Comparison of ENCODE assay signal across 25 cellular contexts in genomic region chr1:185342672-185343259, GRCh38. TPM values are rescaled to one million over a fixed set of nuclear protein-coding genes. Genes with fewer than 3 reads are reported as not detected.
DNase-seq lines count a peak whose midpoint lies in the region; ATAC-seq lines count a peak whose summit lies in the region.
"Had no signal": no experiment of that assay in that cellular context is flagged by ENCODE, and none has a peak within 500 bp of the region (broad histone marks: within the 10 kb centered on the region; RNA-seq: fewer than 3 reads in every experiment).

No MANE protein-coding gene starts in this region.

- no peak overlapping the region for H3K4me3 ChIP-seq in mesendoderm (ENCODE audit: low read length)
- H3K4me3 ChIP-seq: BLaER1, GM23248, HAP-1 had no signal

- H3K9me3 ChIP-seq in T-helper 17 cell (ENCODE audit: control insufficient read depth, low read length, poor library complexity, severe bottlenecking), result no peaks in the 10 kb centered on the region
- H3K9me3 ChIP-seq: BLaER1, Caco-2, HAP-1 had no signal

- H3K23ac ChIP-seq in mesendoderm (ENCODE audit: low read length), result no peak overlapping the region

- no peak overlapping the region for H3K4ac ChIP-seq in mesendoderm (ENCODE audit: low read depth, low read length)

- no peak overlapping the region for H2BK5ac ChIP-seq in mesendoderm (ENCODE audit: low read length)

- peak overlapping the region; percentile 45 for H2BK120ac ChIP-seq in mesendoderm (ENCODE audit: low read depth, low read length)

- H3K36me3 ChIP-seq in mesendoderm (ENCODE audit: control insufficient read depth, insufficient read depth, low read length), result no peaks in the 10 kb centered on the region
- H3K36me3 ChIP-seq: BLaER1, HAP-1 had no signal

- H3K79me2 ChIP-seq in mesendoderm (ENCODE audit: control insufficient read depth, insufficient read depth, low read length), result no peaks in the 10 kb centered on the region

- H2BK15ac ChIP-seq in mesendoderm (replicated peaks; ENCODE audit: low read depth), result no peak overlapping the region

- no peak overlapping the region for H3K56ac ChIP-seq in mesendoderm (ENCODE audit: low read length)

- no peak overlapping the region for H3K4me3 Mint-ChIP-seq in T-helper 17 cell
- H3K4me3 Mint-ChIP-seq in activated T-cell treated with anti-CD3 and anti-CD28 coated beads, Interleukin-2, amount 50 U/mL, for 72 hours, result no peak overlapping the region
- H3K4me3 Mint-ChIP-seq: CD4-positive, alpha-beta T cell had no signal

- peaks cover 0 to 3% of the 10 kb centered on the region in 2 donors for H3K9me3 Mint-ChIP-seq in activated T-cell treated with anti-CD3 and anti-CD28 coated beads, Interleukin-2, amount 50 U/mL, for 72 hours
- H3K9me3 Mint-ChIP-seq: CD4-positive, alpha-beta T cell had no signal

- H4K8ac ChIP-seq in mesendoderm (ENCODE audit: low read depth, low read length), result no peak overlapping the region

- H3K27me3 Mint-ChIP-seq in T-helper 17 cell, result no peaks in the 10 kb centered on the region
- H3K27me3 Mint-ChIP-seq in activated T-cell treated with anti-CD3 and anti-CD28 coated beads, Interleukin-2, amount 50 U/mL, for 72 hours (ENCODE audit: low read depth), result no peaks in the 10 kb centered on the region
- H3K27me3 Mint-ChIP-seq: CD4-positive, alpha-beta T cell had no signal

- H3K79me1 ChIP-seq in mesendoderm (ENCODE audit: low read length), result no peaks in the 10 kb centered on the region

- no peak overlapping the region for H4K5ac ChIP-seq in mesendoderm (ENCODE audit: low read length)

- WGBS in mesendoderm (ENCODE audit: extremely low coverage, insufficient coverage, low lambda C conversion rate), result no CpG with 5 or more reads among the region's 3 CpGs

- peak overlapping the region; percentile 84 for H3K18ac ChIP-seq in mesendoderm (ENCODE audit: low read length)

- no peak overlapping the region for H3K4me2 ChIP-seq in mesendoderm (ENCODE audit: low read length)
- H3K4me2 ChIP-seq: BLaER1 had no signal

- peaks cover 30% of the 10 kb centered on the region for H3K4me1 Mint-ChIP-seq in T-helper 17 cell
- H3K4me1 Mint-ChIP-seq in activated T-cell treated with anti-CD3 and anti-CD28 coated beads, Interleukin-2, amount 50 U/mL, for 72 hours (ENCODE audit: low read depth), result peaks cover 24% of the 10 kb centered on the region

- no peak overlapping the region for H3K27ac Mint-ChIP-seq in T-helper 17 cell
- no peak overlapping the region for H3K27ac Mint-ChIP-seq in activated T-cell treated with anti-CD3 and anti-CD28 coated beads, Interleukin-2, amount 50 U/mL, for 72 hours
- H3K27ac Mint-ChIP-seq: CD4-positive, alpha-beta T cell had no signal

- peak; percentile 34 for DNase-seq in DMS53 (lab: John Stamatoyannopoulos, UW)
- DNase-seq in DMS53 treated with DMSO at 0.1 percent for 48 hours (lab: John Stamatoyannopoulos, UW; ENCODE audit: unreplicated experiment), result no peak
- no peak for DNase-seq in mesendoderm
- no peak for DNase-seq in H4 (ENCODE audit: low spot score)
- DNase-seq in T-helper 17 cell, result no peak
- no peak for DNase-seq in activated T-cell treated with anti-CD3 and anti-CD28 coated beads, Interleukin-2, amount 50 U/mL, for 72 hours
- no peak for DNase-seq in dedifferentiated amniotic fluid mesenchymal stem cell (ENCODE audit: extremely low spot score)
- DNase-seq: ACHN; Caco-2; CD4-positive, alpha-beta T cell; GM23248; KG1; NCI-H1105; NCI-H146; NCI-H2029 treated with DMSO at 0.1 percent for 48 hours; NCI-H226; NCI-H524; NCI-H774; NK-92 treated with Interleukin-12 subunit alpha and Interleukin-12 subunit beta, amount 100 ng/mL, for 24 hours had no signal

- H3K36me3 Mint-ChIP-seq in T-helper 17 cell (ENCODE audit: low read depth), result no peaks in the 10 kb centered on the region
- no peaks in the 10 kb centered on the region for H3K36me3 Mint-ChIP-seq in activated T-cell treated with anti-CD3 and anti-CD28 coated beads, Interleukin-2, amount 50 U/mL, for 72 hours (ENCODE audit: insufficient read depth in 2 of 2)

- no peaks in the 10 kb centered on the region for H3K27me3 ChIP-seq in mesendoderm (ENCODE audit: insufficient read depth, low read length, poor library complexity)
- H3K27me3 ChIP-seq: BLaER1 had no signal

- no peak for ATAC-seq in T-helper 17 cell
- no peak for ATAC-seq in activated T-cell treated with anti-CD3 and anti-CD28 coated beads, Interleukin-2, amount 50 U/mL, for 72 hours (replicated peaks in 1 of 2)
- ATAC-seq: Panc1 had no signal

- H2AK5ac ChIP-seq in mesendoderm (ENCODE audit: low read length), result no peak overlapping the region

- no peak overlapping the region for H3K9ac ChIP-seq in mesendoderm (ENCODE audit: low read length)
- H3K9ac ChIP-seq: BLaER1, GM23248 had no signal

- peaks cover 7% of the 10 kb centered on the region for H3K4me1 ChIP-seq in mesendoderm (ENCODE audit: control insufficient read depth, low read depth, low read length)
- H3K4me1 ChIP-seq: Caco-2, HAP-1 had no signal

- peak overlapping the region; percentile 2 for H3K27ac ChIP-seq in cingulate gyrus (ENCODE audit: low read depth, low read length)
- H3K27ac ChIP-seq in mesendoderm (ENCODE audit: low read depth, low read length), result no peak overlapping the region
- H3K27ac ChIP-seq: 22Rv1, BLaER1, GM23248, HL-60 had no signal

RNA-seq across cellular contexts. Expression of gene IVNS1ABP, which starts 25.7 kb away (rescaled TPM):
- 99.3 TPM for polyA plus RNA-seq in mesendoderm (2013, experiment 1 of 2)
- polyA plus RNA-seq in mesendoderm (2013, experiment 2 of 2), result 97.1 TPM
- total RNA-seq in H4 (2014; rRNA removed; shearing (Covaris generic)), result 39.6 and 47.5 TPM in 2 replicates
- total RNA-seq in T-helper 17 cell, result 100 to 1,000 TPM; 467 to 499 TPM
- 100 to 1,000 TPM in 1 of 2 donors, 10 to 100 TPM in 1; 86.2 to 110 TPM for total RNA-seq in activated T-cell treated with anti-CD3 and anti-CD28 coated beads, Interleukin-2, amount 50 U/mL, for 72 hours
